ENCODE assay signal across 11 cellular contexts in genomic region chr19:6064016-6064702, GRCh38. TPM values are rescaled to one million over a fixed set of nuclear protein-coding genes. Genes with fewer than 3 reads are reported as not detected.
DNase-seq lines count a peak whose midpoint lies in the region; ATAC-seq, FAIRE-seq and TF ChIP-seq lines count a peak whose summit lies in the region.
"Had no signal": no experiment of that assay in that cellular context is flagged by ENCODE, and none has a peak within 500 bp of the region (broad histone marks: within the 10 kb centered on the region; RNA-seq: fewer than 3 reads in every experiment).

No MANE protein-coding gene starts in this region.

- no peaks in the 10 kb centered on the region for H3K36me3 Mint-ChIP-seq in stimulated activated naive CD8-positive, alpha-beta T cell treated with anti-CD3 and anti-CD28 coated beads, Interleukin-15, Interleukin-2, amounts not matched to agents 100 ng/mL and 50 ng/mL, for 24 hours (ENCODE audit: low read depth)

- FAIRE-seq in bronchial epithelial cell (lab: Jason Lieb, UNC), result no peak

- no peaks in the 10 kb centered on the region for H3K27me3 Mint-ChIP-seq in stimulated activated naive CD8-positive, alpha-beta T cell treated with anti-CD3 and anti-CD28 coated beads, Interleukin-15, Interleukin-2, amounts not matched to agents 100 ng/mL and 50 ng/mL, for 24 hours

- DNase-seq in stimulated activated naive CD8-positive, alpha-beta T cell treated with anti-CD3 and anti-CD28 coated beads, Interleukin-15, Interleukin-2, amounts not matched to agents 100 U/mL and 50 U/mL, for 24 hours, result no peak
- DNase-seq in bronchial epithelial cell (ENCODE audit: low read depth) (peak; percentile 39), vagina (ENCODE audit: extremely low spot score in 2 of 2) (peak in 1 of 2 donors; percentile 84), NCI-H446 treated with DMSO at 0.1 percent for 48 hours (lab: John Stamatoyannopoulos, UW) (no peak)
- DNase-seq in central memory CD4-positive, alpha-beta T cell, result no peak
- DNase-seq: effector memory CD4-positive, alpha-beta T cell; nucleus accumbens had no signal

- intact Hi-C loops in vagina (cut with DNase I), result no loop called here

- peak overlapping the region; percentile 11 for H3K4me3 Mint-ChIP-seq in stimulated activated naive CD8-positive, alpha-beta T cell treated with anti-CD3 and anti-CD28 coated beads, Interleukin-15, Interleukin-2, amounts not matched to agents 100 ng/mL and 50 ng/mL, for 24 hours

- no peak for ATAC-seq in stimulated activated naive CD8-positive, alpha-beta T cell treated with anti-CD3 and anti-CD28 coated beads, Interleukin-15, Interleukin-2, amounts not matched to agents 100 U/mL and 50 U/mL, for 24 hours
- ATAC-seq in GM19467 (IDR thresholded peaks at IDR 0.05; ENCODE audit: unreplicated experiment), result no peak

- peak overlapping the region; percentile 55 for H3K9ac ChIP-seq in muscle layer of colon (ENCODE audit: low read length)
- H3K9ac ChIP-seq: BLaER1 had no signal

- H3K36me3 ChIP-seq in bronchial epithelial cell (ENCODE audit: control insufficient read depth, insufficient read depth, low read length), result no peaks in the 10 kb centered on the region
- no peaks in the 10 kb centered on the region for H3K36me3 ChIP-seq in muscle layer of colon (ENCODE audit: insufficient read depth, low read length)
- no peaks in the 10 kb centered on the region for H3K36me3 ChIP-seq in vagina
- H3K36me3 ChIP-seq: BLaER1 had no signal

- H3K27ac ChIP-seq in muscle layer of colon (ENCODE audit: low read depth, low read length) (peak overlapping the region; percentile 90), vagina (peak overlapping the region; percentile 8)
- H3K27ac ChIP-seq: BLaER1 had no signal

- H3K9me3 ChIP-seq in muscle layer of colon (ENCODE audit: low read length) (no peaks in the 10 kb centered on the region), vagina (no peaks in the 10 kb centered on the region)
- H3K9me3 ChIP-seq: BLaER1 had no signal

- peaks cover 80% of the 10 kb centered on the region for H3K4me1 Mint-ChIP-seq in stimulated activated naive CD8-positive, alpha-beta T cell treated with anti-CD3 and anti-CD28 coated beads, Interleukin-15, Interleukin-2, amounts not matched to agents 100 ng/mL and 50 ng/mL, for 24 hours (ENCODE audit: low read depth)

- H3K9me3 Mint-ChIP-seq in stimulated activated naive CD8-positive, alpha-beta T cell treated with anti-CD3 and anti-CD28 coated beads, Interleukin-15, Interleukin-2, amounts not matched to agents 100 ng/mL and 50 ng/mL, for 24 hours, result no peaks in the 10 kb centered on the region

- no peak overlapping the region for H3K4me3 ChIP-seq in bronchial epithelial cell (ENCODE audit: low read depth, low read length)
- H3K4me3 ChIP-seq in muscle layer of colon (ENCODE audit: low read depth in 1 of 2, low read length in 2 of 2), result peak overlapping the region in 1 of 2 donors; percentile 27
- H3K4me3 ChIP-seq in vagina, result no peak overlapping the region
- H3K4me3 ChIP-seq: BLaER1 had no signal

- H3K27ac Mint-ChIP-seq in stimulated activated naive CD8-positive, alpha-beta T cell treated with anti-CD3 and anti-CD28 coated beads, Interleukin-15, Interleukin-2, amounts not matched to agents 100 ng/mL and 50 ng/mL, for 24 hours, result peak overlapping the region; percentile 56

- H3K27me3 ChIP-seq in bronchial epithelial cell (ENCODE audit: control insufficient read depth, insufficient read depth, low read length) (no peaks in the 10 kb centered on the region), muscle layer of colon (ENCODE audit: control insufficient read depth in 1 of 2, insufficient read depth in 2 of 2, low read length in 2 of 2) (no peaks in the 10 kb centered on the region), vagina (no peaks in the 10 kb centered on the region)
- H3K27me3 ChIP-seq: BLaER1 had no signal

- TF ChIP-seq POLR2A in vagina (IDR thresholded peaks at IDR 0.05), result no peak

- H3K4me1 ChIP-seq in muscle layer of colon (ENCODE audit: insufficient read depth, low read length), result peaks cover 98% of the 10 kb centered on the region
- H3K4me1 ChIP-seq in vagina, result peaks cover 78% of the 10 kb centered on the region

- TF ChIP-seq CTCF in bronchial epithelial cell (IDR thresholded peaks at IDR 0.05; ENCODE audit: insufficient read depth, low read length, severe bottlenecking) (no peak), vagina (IDR thresholded peaks at IDR 0.05) (no peak)

RNA-seq across cellular contexts. Expression of gene RFX2, which starts 46.1 kb away (rescaled TPM):
- total RNA-seq in bronchial epithelial cell (2.4 and 5.6 TPM in 2 replicates), vagina (12.0 TPM)
